In genomic region chr1:1344672-1345361, GRCh38 we compare ENCODE assay signal across 8 cellular contexts. TPM values are rescaled to one million over a fixed set of nuclear protein-coding genes. Genes with fewer than 3 reads are reported as not detected.
DNase-seq lines count a peak whose midpoint lies in the region; ATAC-seq, FAIRE-seq and TF ChIP-seq lines count a peak whose summit lies in the region.

No MANE protein-coding gene starts in this region.

- no peak overlapping the region for H3K4me3 ChIP-seq in BLaER1 treated with 17β-estradiol and CSF1 and Interleukin-3, amounts not matched to agents 10 nM and 100 nM
- H3K4me3 ChIP-seq in MG63 (peak overlapping the region; percentile 22), K562 (no peak overlapping the region), neural progenitor cell (no peak overlapping the region), spleen (no peak overlapping the region), ovary (no peak overlapping the region)

- peaks cover 66 to 89% (median 83%) of the 10 kb centered on the region in 11 experiments; a peak in 21 of 22 replicates for H4K20me1 ChIP-seq in BLaER1 treated with 17β-estradiol and CSF1 and Interleukin-3, amounts not matched to agents 10 nM and 100 nM
- H4K20me1 ChIP-seq in K562 (replicated peaks; ENCODE audit: control insufficient read depth, insufficient read depth, low read length) (peaks cover 47% of the 10 kb centered on the region; the same call in 1 of the 2 replicates), neural progenitor cell (ENCODE audit: low read depth) (peaks cover 65% of the 10 kb centered on the region)

- POLR2A ChIA-PET in K562 (lab: Yijun Ruan, JAX), result interaction anchor here (0.6 to 4.8 kb wide), 5 partner anchors 9 to 447 kb away, joined by 3 to 22 read pairs (median 5); partner anchors contain the start of gene AURKAIP1

- peak overlapping the region; percentile 9 to 100 (median 99); a peak in 19 of 22 replicates for H3K4me2 ChIP-seq in BLaER1 treated with 17β-estradiol and CSF1 and Interleukin-3, amounts not matched to agents 10 nM and 100 nM
- H3K4me2 ChIP-seq in K562 (ENCODE audit: insufficient read depth, low read length) (no peak overlapping the region), neural progenitor cell (no peak overlapping the region)

- TF ChIP-seq RAD21 in K562 (CRISPR knock-in tag; conservative IDR thresholded peaks at IDR 0.05 in 1 of 2, IDR thresholded peaks at IDR 0.05 in 1 of 2), result peak in 1 of 2 experiments; percentile 35; a peak in 2 of 4 replicates

- no TSS peak for BruUV-seq in K562 (replicated peaks; lab: Mats Ljungman, UMichigan)

- no peaks in the 10 kb centered on the region for H3K9me3 Mint-ChIP-seq in neural progenitor cell

- TF ChIP-seq CTCF in K562 (IDR thresholded peaks at IDR 0.05 in 2 of 3, conservative IDR thresholded peaks at IDR 0.05 in 1 of 3; ENCODE audit: insufficient read depth in 2 of 3, low read depth in 1 of 3, low read length in 3 of 3) (peak; percentile 56 to 63 (median 58); a peak in 5 of 6 replicates), neural progenitor cell (IDR thresholded peaks at IDR 0.05) (peak; percentile 42), spleen (IDR thresholded peaks at IDR 0.05 in 8 of 11, conservative IDR thresholded peaks at IDR 0.05 in 3 of 11) (peak in 2 of 11 experiments; percentile 27 to 32), ovary (IDR thresholded peaks at IDR 0.05) (no peak)

- peaks cover 10% of the 10 kb centered on the region for H3K36me3 Mint-ChIP-seq in neural progenitor cell

- peak overlapping the region in 10 of 11 experiments; percentile 22 to 97 (median 40); a peak in 15 of 22 replicates for H3K9ac ChIP-seq in BLaER1 treated with 17β-estradiol and CSF1 and Interleukin-3, amounts not matched to agents 10 nM and 100 nM
- H3K9ac ChIP-seq in K562 (ENCODE audit: insufficient read depth in 1 of 2, low read depth in 2 of 2, low read length in 2 of 2) (peak overlapping the region; percentile 10 to 98; a peak in 3 of 4 replicates), neural progenitor cell (no peak overlapping the region)

- ATAC-seq in K562, result peak; percentile 59
- no peak for ATAC-seq in HG02642 (IDR thresholded peaks at IDR 0.05; ENCODE audit: poor library complexity, unreplicated experiment)

- TF ChIP-seq EP300 in K562 (IDR thresholded peaks at IDR 0.05; ENCODE audit: low read length) (no peak), ovary (IDR thresholded peaks at IDR 0.05) (no peak)

- DNase-seq in MG63 (peak; percentile 96), K562 (ENCODE audit: extremely low read depth in 1 of 4, low spot score in 3 of 4) (peak; percentile 56 to 63 (median 60)), neural progenitor cell (ENCODE audit: low spot score) (no peak), spleen (no peak), medulla oblongata (ENCODE audit: extremely low spot score) (no peak), ovary (no peak)

- H3K27me3 ChIP-seq in BLaER1 treated with 17β-estradiol and CSF1 and Interleukin-3, amounts not matched to agents 10 nM and 100 nM, result no peaks in the 10 kb centered on the region
- H3K27me3 ChIP-seq in MG63, result no peaks in the 10 kb centered on the region
- H3K27me3 ChIP-seq in K562 (ENCODE audit: control insufficient read depth in 2 of 2, insufficient read depth in 2 of 2, low read length in 2 of 2), result no peaks in the 10 kb centered on the region
- H3K27me3 ChIP-seq in neural progenitor cell, result no peaks in the 10 kb centered on the region
- no peaks in the 10 kb centered on the region for H3K27me3 ChIP-seq in spleen (replicated peaks in 1 of 7)
- H3K27me3 ChIP-seq in ovary, result no peaks in the 10 kb centered on the region

- WGBS in K562 (ENCODE audit: insufficient coverage, low coverage, missing lambda C conversion rate), result 72% methylated on average over 15 of the region's 15 CpGs
- 76 to 88% (median 85%) methylated on average over 7 to 15 of the region's 15 CpGs for WGBS in spleen, 5 donors
- 74 to 78% (median 75%) methylated on average over 11 to 15 of the region's 15 CpGs for WGBS in ovary, 3 donors

- no peaks in the 10 kb centered on the region for H3K9me3 ChIP-seq in BLaER1 treated with 17β-estradiol and CSF1 and Interleukin-3, amounts not matched to agents 10 nM and 100 nM (replicated peaks in 1 of 11)
- no peaks in the 10 kb centered on the region for H3K9me3 ChIP-seq in MG63
- 0 out of 2 replicates have a peak, but pooled peaks cover 2% of the 10 kb centered on the region for H3K9me3 ChIP-seq in K562 (replicated peaks; ENCODE audit: control insufficient read depth, insufficient read depth, low read depth, low read length)
- H3K9me3 ChIP-seq in neural progenitor cell (ENCODE audit: low read depth), result no peaks in the 10 kb centered on the region
- no peaks in the 10 kb centered on the region for H3K9me3 ChIP-seq in spleen
- H3K9me3 ChIP-seq in ovary, result no peaks in the 10 kb centered on the region

- TF ChIP-seq POLR2A in K562 (conservative IDR thresholded peaks at IDR 0.05), result no peak
- no peak for TF ChIP-seq POLR2A in spleen (IDR thresholded peaks at IDR 0.05)
- TF ChIP-seq POLR2A in ovary (IDR thresholded peaks at IDR 0.05), result no peak

- H3K36me3 ChIP-seq in BLaER1 treated with 17β-estradiol and CSF1 and Interleukin-3, amounts not matched to agents 10 nM and 100 nM, result peaks cover 0 to 23% (median 20%) of the 10 kb centered on the region in 11 experiments; a peak in 15 of 22 replicates
- peaks cover 34% of the 10 kb centered on the region for H3K36me3 ChIP-seq in MG63
- peaks cover 53% of the 10 kb centered on the region; the same call in 2 of the 3 replicates for H3K36me3 ChIP-seq in K562 (ENCODE audit: control insufficient read depth, insufficient read depth, low read length)
- H3K36me3 ChIP-seq in neural progenitor cell, result no peaks in the 10 kb centered on the region
- peaks cover 0 to 22% (median 3%) of the 10 kb centered on the region in 6 donors for H3K36me3 ChIP-seq in spleen
- no peaks in the 10 kb centered on the region for H3K36me3 ChIP-seq in ovary

- H3K9me1 ChIP-seq in K562 (ENCODE audit: control insufficient read depth, insufficient read depth, low read length), result peaks cover 8% of the 10 kb centered on the region

- no peak overlapping the region for H3K4me3 Mint-ChIP-seq in neural progenitor cell

- peaks cover 4% of the 10 kb centered on the region for H3K4me1 Mint-ChIP-seq in neural progenitor cell

- no peaks in the 10 kb centered on the region for H3K27me3 Mint-ChIP-seq in neural progenitor cell (ENCODE audit: insufficient read depth, low read depth)

- in situ Hi-C loops in K562 (cut with MboI), result no loop called here

- FAIRE-seq in K562 (lab: Jason Lieb, UNC), result no peak

- H3K27ac Mint-ChIP-seq in neural progenitor cell, result no peak overlapping the region

- H2AFZ ChIP-seq in K562 (ENCODE audit: low read depth, low read length) (no peak overlapping the region), neural progenitor cell (replicated peaks) (no peak overlapping the region)

- peaks cover 56 to 68% (median 66%) of the 10 kb centered on the region in 10 experiments for H3K4me1 ChIP-seq in BLaER1 treated with 17β-estradiol and CSF1 and Interleukin-3, amounts not matched to agents 10 nM and 100 nM
- H3K4me1 ChIP-seq in K562 (replicated peaks in 1 of 2; ENCODE audit: control insufficient read depth in 2 of 2, insufficient read depth in 2 of 2, low read length in 2 of 2) (peaks cover 9 to 88% of the 10 kb centered on the region in 2 experiments; a peak in 3 of 5 replicates), neural progenitor cell (peaks cover 12% of the 10 kb centered on the region), spleen (peaks cover 13 to 44% (median 30%) of the 10 kb centered on the region in 6 donors), ovary (ENCODE audit: insufficient read depth) (peaks cover 26% of the 10 kb centered on the region)

- H3K79me2 ChIP-seq in K562 (ENCODE audit: control insufficient read depth, insufficient read depth, low read length) (peaks cover 65% of the 10 kb centered on the region), neural progenitor cell (ENCODE audit: low read depth) (peaks cover 47% of the 10 kb centered on the region)

- intact Hi-C loops in K562 (cut with micrococcal nuclease) (no loop called here), spleen (cut with DNase I; ENCODE audit: low total_unique reads) (no loop called here), ovary (cut with DNase I) (no loop called here)

- H3F3A ChIP-seq in neural progenitor cell (ENCODE audit: low read depth), result peaks cover 18% of the 10 kb centered on the region

- CTCF ChIA-PET in K562 (lab: Yijun Ruan, JAX; ENCODE audit: low intra/inter-chr PET ratio), result no interaction called here

- H3K27ac ChIP-seq in BLaER1 treated with 17β-estradiol and CSF1 and Interleukin-3, amounts not matched to agents 10 nM and 100 nM, result peak overlapping the region in 6 of 11 experiments; percentile 6 to 31 (median 22); a peak in 6 of 22 replicates
- H3K27ac ChIP-seq in K562 (ENCODE audit: extremely low read depth, low read depth, low read length) (peak overlapping the region; percentile 46; the same call in 2 of the 3 replicates), neural progenitor cell (no peak overlapping the region), spleen (no peak overlapping the region), ovary (no peak overlapping the region)

RNA-seq across cellular contexts. Expression of gene DVL1, which starts 4.4 kb away (rescaled TPM):
- total RNA-seq in MG63 (2014; rRNA removed; shearing (Covaris generic); ENCODE audit: low replicate concordance), result 55.3 and 107 TPM in 2 replicates
- 53.3 and 207 TPM in 2 replicates for total RNA-seq in K562 (2011; cell fraction: chromatin; rRNA removed; ENCODE audit: low replicate concordance)
- total RNA-seq in K562 (2011; cell fraction: nucleolus; rRNA removed), result 213 and 235 TPM in 2 replicates
- total RNA-seq in K562 (2011; cell fraction: nucleoplasm; rRNA removed), result 85.9 and 103 TPM in 2 replicates
- total RNA-seq in K562 (2014; rRNA removed), result 135 and 143 TPM in 2 replicates
- 3.5 and 6.3 TPM in 2 replicates for total RNA-seq in K562 (2014; rRNA removed; fragmentation: Illumina TruSeq; extraction: Trizol)
- total RNA-seq in K562 (2015; rRNA removed; fragmentation: Illumina TruSeq; extraction: Trizol), result 50.9 and 51.7 TPM in 2 replicates
- 106 and 118 TPM in 2 replicates for total RNA-seq in K562 (2021)
- polyA plus RNA-seq in K562 (2011; rRNA removed), result 24.3 and 42.1 TPM in 2 replicates
- polyA plus RNA-seq in K562 (2011; cell fraction: cytosol; rRNA removed), result 39.8 and 107 TPM in 2 replicates
- 353 and 531 TPM in 2 replicates for polyA plus RNA-seq in K562 (2011; cell fraction: nucleus; rRNA removed)
- polyA plus RNA-seq in K562 (2012), result 65.5 and 75.0 TPM in 2 replicates
- 13.9 and 43.4 TPM in 2 replicates for polyA plus RNA-seq in K562 (2014; fragmentation: Illumina TruSeq; extraction: Trizol)
- under 1 TPM; 0.62 to 0.63 TPM for polyA plus RNA-seq in K562 (2014; fragmentation: Nextera tagmentation; extraction: Ambion mirVana)
- polyA plus RNA-seq in K562 (2014; rRNA removed), result 119 and 136 TPM in 2 replicates
- polyA minus RNA-seq in K562 (2011; rRNA and poly(A)+ RNA removed), result 5.6 and 11.7 TPM in 2 replicates
- 32.9 and 47.2 TPM in 2 replicates for polyA minus RNA-seq in K562 (2011; cell fraction: cytosol; rRNA and poly(A)+ RNA removed)
- polyA minus RNA-seq in K562 (2011; cell fraction: nucleus; rRNA and poly(A)+ RNA removed), result 69.3 and 81.9 TPM in 2 replicates
- 14.5 and 64.1 TPM in 2 replicates for total RNA-seq in neural progenitor cell (ENCODE audit: low replicate concordance)
- 10 to 100 TPM; 34.4 to 59.1 (median 40.1) TPM for total RNA-seq in spleen
- polyA plus RNA-seq in spleen, result 10 to 100 TPM; 18.1 to 57.3 (median 27.7) TPM
- total RNA-seq in ovary, result 10 to 100 TPM; 38.0 to 85.2 (median 64.9) TPM
- 10 to 100 TPM in 1 of 2 donors, 1 to 10 TPM in 1; 2.1 to 51.2 TPM for polyA plus RNA-seq in ovary

RNA-seq across cellular contexts. Expression of gene MXRA8, which starts 13.5 kb away (rescaled TPM):
- 259 and 316 TPM in 2 replicates for total RNA-seq in MG63 (2014; rRNA removed; shearing (Covaris generic); ENCODE audit: low replicate concordance)
- 12.2 and 30.9 TPM in 2 replicates for total RNA-seq in K562 (2011; cell fraction: chromatin; rRNA removed; ENCODE audit: low replicate concordance)
- 39.7 and 42.5 TPM in 2 replicates for total RNA-seq in K562 (2011; cell fraction: nucleolus; rRNA removed)
- total RNA-seq in K562 (2011; cell fraction: nucleoplasm; rRNA removed), result 29.8 and 30.7 TPM in 2 replicates
- total RNA-seq in K562 (2014; rRNA removed) (7.3 and 12.4 TPM in 2 replicates), K562 (2014; rRNA removed; fragmentation: Illumina TruSeq; extraction: Trizol) (2.1 and 2.7 TPM in 2 replicates), K562 (2015; rRNA removed; fragmentation: Illumina TruSeq; extraction: Trizol) (4.8 and 5.5 TPM in 2 replicates), K562 (2021) (9.1 and 10.8 TPM in 2 replicates), neural progenitor cell (ENCODE audit: low replicate concordance) (6.8 and 24.0 TPM in 2 replicates), spleen (10 to 100 TPM; 25.9 to 71.7 (median 49.3) TPM), ovary (100 to 1,000 TPM in 5 of 7 donors, 10 to 100 TPM in 2; 63.8 to 206 (median 131) TPM)
- polyA plus RNA-seq in K562 (2011; rRNA removed) (2.9 and 9.0 TPM in 2 replicates), K562 (2014; fragmentation: Illumina TruSeq; extraction: Trizol) (6.3 and 9.2 TPM in 2 replicates), K562 (2014; fragmentation: Nextera tagmentation; extraction: Ambion mirVana) (under 1 TPM; 0.66 to 0.83 TPM), K562 (2014; rRNA removed) (11.3 and 13.1 TPM in 2 replicates), spleen (10 to 100 TPM; 37.9 to 57.5 (median 44.8) TPM), ovary (100 to 1,000 TPM in 1 of 2 donors, 10 to 100 TPM in 1; 40.3 to 193 TPM)
- polyA plus RNA-seq in K562 (2011; cell fraction: cytosol; rRNA removed), result 4.0 and 38.2 TPM in 2 replicates
- polyA plus RNA-seq in K562 (2011; cell fraction: nucleus; rRNA removed), result 18.3 and 101 TPM in 2 replicates
- polyA plus RNA-seq in K562 (2012), result 13.9 and 20.4 TPM in 2 replicates
- polyA minus RNA-seq in K562 (2011; rRNA and poly(A)+ RNA removed), result 0.75 and 3.0 TPM in 2 replicates
- polyA minus RNA-seq in K562 (2011; cell fraction: cytosol; rRNA and poly(A)+ RNA removed), result 2.1 and 10.7 TPM in 2 replicates
- polyA minus RNA-seq in K562 (2011; cell fraction: nucleus; rRNA and poly(A)+ RNA removed), result 1.4 and 8.2 TPM in 2 replicates

RNA-seq across cellular contexts. Expression of gene TAS1R3, which starts 13.7 kb away (rescaled TPM):
- not detected in 2 replicates for total RNA-seq in MG63 (2014; rRNA removed; shearing (Covaris generic); ENCODE audit: low replicate concordance)
- 0.19 and 0.58 TPM in 2 replicates for total RNA-seq in K562 (2011; cell fraction: chromatin; rRNA removed; ENCODE audit: low replicate concordance)
- 0.53 and 0.67 TPM in 2 replicates for total RNA-seq in K562 (2011; cell fraction: nucleolus; rRNA removed)
- total RNA-seq in K562 (2011; cell fraction: nucleoplasm; rRNA removed), result 0.15 and 0.23 TPM in 2 replicates
- total RNA-seq in K562 (2014; rRNA removed), result 0.12 TPM in 1 of 2 replicates, not detected in the other
- total RNA-seq in K562 (2014; rRNA removed; fragmentation: Illumina TruSeq; extraction: Trizol), result not detected in 2 replicates
- total RNA-seq in K562 (2015; rRNA removed; fragmentation: Illumina TruSeq; extraction: Trizol), result 0.04 TPM in 1 of 2 replicates, not detected in the other
- 0.07 and 0.09 TPM in 2 replicates for total RNA-seq in K562 (2021)
- 0.05 TPM in 1 of 2 replicates, not detected in the other for polyA plus RNA-seq in K562 (2011; rRNA removed)
- polyA plus RNA-seq in K562 (2011; cell fraction: cytosol; rRNA removed), result 0.03 and 0.06 TPM in 2 replicates
- polyA plus RNA-seq in K562 (2011; cell fraction: nucleus; rRNA removed), result 0.25 and 0.31 TPM in 2 replicates
- 0.26 and 0.37 TPM in 2 replicates for polyA plus RNA-seq in K562 (2012)
- polyA plus RNA-seq in K562 (2014; fragmentation: Illumina TruSeq; extraction: Trizol), result not detected in 2 replicates
- polyA plus RNA-seq in K562 (2014; fragmentation: Nextera tagmentation; extraction: Ambion mirVana), result not detected
- polyA plus RNA-seq in K562 (2014; rRNA removed), result 0.03 and 0.13 TPM in 2 replicates
- polyA minus RNA-seq in K562 (2011; rRNA and poly(A)+ RNA removed), result not detected in 2 replicates
- not detected in 2 replicates for polyA minus RNA-seq in K562 (2011; cell fraction: cytosol; rRNA and poly(A)+ RNA removed)
- 0.13 and 0.22 TPM in 2 replicates for polyA minus RNA-seq in K562 (2011; cell fraction: nucleus; rRNA and poly(A)+ RNA removed)
- total RNA-seq in neural progenitor cell (ENCODE audit: low replicate concordance), result 0.22 TPM in 1 of 2 replicates, not detected in the other
- 1 to 10 TPM in 6 of 7 donors, under 1 TPM in 1; 0.77 to 5.9 (median 3.0) TPM for total RNA-seq in spleen
- polyA plus RNA-seq in spleen, result 1 to 10 TPM in 1 of 3 donors, under 1 TPM in 2; 0.23 to 1.6 (median 0.37) TPM
- under 1 TPM in 6 of 7 donors, not detected in 1; 0.07 to 0.40 (median 0.23) TPM for total RNA-seq in ovary
- under 1 TPM in 1 of 2 donors, not detected in 1; 0.24 TPM for polyA plus RNA-seq in ovary

RNA-seq across cellular contexts. Expression of gene CPTP, which starts 20.2 kb away (rescaled TPM):
- 18.1 and 31.1 TPM in 2 replicates for total RNA-seq in MG63 (2014; rRNA removed; shearing (Covaris generic); ENCODE audit: low replicate concordance)
- total RNA-seq in K562 (2011; cell fraction: chromatin; rRNA removed; ENCODE audit: low replicate concordance), result 3.4 and 22.1 TPM in 2 replicates
- 31.8 and 32.0 TPM in 2 replicates for total RNA-seq in K562 (2011; cell fraction: nucleolus; rRNA removed)
- total RNA-seq in K562 (2011; cell fraction: nucleoplasm; rRNA removed), result 11.2 and 13.9 TPM in 2 replicates
- total RNA-seq in K562 (2014; rRNA removed), result 21.6 and 33.4 TPM in 2 replicates
- 3.0 and 3.5 TPM in 2 replicates for total RNA-seq in K562 (2014; rRNA removed; fragmentation: Illumina TruSeq; extraction: Trizol)
- 8.4 and 10.1 TPM in 2 replicates for total RNA-seq in K562 (2015; rRNA removed; fragmentation: Illumina TruSeq; extraction: Trizol)
- total RNA-seq in K562 (2021), result 25.4 and 25.8 TPM in 2 replicates
- 3.5 and 5.7 TPM in 2 replicates for polyA plus RNA-seq in K562 (2011; rRNA removed)
- 7.2 and 32.1 TPM in 2 replicates for polyA plus RNA-seq in K562 (2011; cell fraction: cytosol; rRNA removed)
- polyA plus RNA-seq in K562 (2011; cell fraction: nucleus; rRNA removed), result 5.6 and 10.3 TPM in 2 replicates
- polyA plus RNA-seq in K562 (2012), result 14.5 and 17.3 TPM in 2 replicates
- 2.7 and 9.1 TPM in 2 replicates for polyA plus RNA-seq in K562 (2014; fragmentation: Illumina TruSeq; extraction: Trizol)
- polyA plus RNA-seq in K562 (2014; fragmentation: Nextera tagmentation; extraction: Ambion mirVana), result under 1 TPM; 0.11 to 0.20 TPM
- 12.4 and 12.9 TPM in 2 replicates for polyA plus RNA-seq in K562 (2014; rRNA removed)
- 2.1 and 2.4 TPM in 2 replicates for polyA minus RNA-seq in K562 (2011; rRNA and poly(A)+ RNA removed)
- polyA minus RNA-seq in K562 (2011; cell fraction: cytosol; rRNA and poly(A)+ RNA removed), result 9.2 and 12.1 TPM in 2 replicates
- 14.0 and 17.8 TPM in 2 replicates for polyA minus RNA-seq in K562 (2011; cell fraction: nucleus; rRNA and poly(A)+ RNA removed)
- 1.0 and 13.5 TPM in 2 replicates for total RNA-seq in neural progenitor cell (ENCODE audit: low replicate concordance)
- total RNA-seq in spleen, result 10 to 100 TPM; 16.9 to 42.1 (median 29.1) TPM
- polyA plus RNA-seq in spleen, result 10 to 100 TPM in 2 of 3 donors, 1 to 10 TPM in 1; 7.5 to 24.9 (median 10.4) TPM
- 10 to 100 TPM; 13.8 to 21.0 (median 14.8) TPM for total RNA-seq in ovary
- 10 to 100 TPM in 1 of 2 donors, 1 to 10 TPM in 1; 2.4 to 18.3 TPM for polyA plus RNA-seq in ovary

RNA-seq across cellular contexts. Expression of gene INTS11, which starts 20.4 kb away (rescaled TPM):
- total RNA-seq in MG63 (2014; rRNA removed; shearing (Covaris generic); ENCODE audit: low replicate concordance), result 55.9 and 70.5 TPM in 2 replicates
- total RNA-seq in K562 (2011; cell fraction: chromatin; rRNA removed; ENCODE audit: low replicate concordance), result 317 and 866 TPM in 2 replicates
- 565 and 578 TPM in 2 replicates for total RNA-seq in K562 (2011; cell fraction: nucleolus; rRNA removed)
- 402 and 440 TPM in 2 replicates for total RNA-seq in K562 (2011; cell fraction: nucleoplasm; rRNA removed)
- 151 and 179 TPM in 2 replicates for total RNA-seq in K562 (2014; rRNA removed)
- 62.1 and 77.4 TPM in 2 replicates for total RNA-seq in K562 (2014; rRNA removed; fragmentation: Illumina TruSeq; extraction: Trizol)
- 85.4 and 88.8 TPM in 2 replicates for total RNA-seq in K562 (2015; rRNA removed; fragmentation: Illumina TruSeq; extraction: Trizol)
- total RNA-seq in K562 (2021), result 153 and 164 TPM in 2 replicates
- 110 and 164 TPM in 2 replicates for polyA plus RNA-seq in K562 (2011; rRNA removed)
- polyA plus RNA-seq in K562 (2011; cell fraction: cytosol; rRNA removed), result 195 and 300 TPM in 2 replicates
- polyA plus RNA-seq in K562 (2011; cell fraction: nucleus; rRNA removed), result 663 and 798 TPM in 2 replicates
- 151 and 204 TPM in 2 replicates for polyA plus RNA-seq in K562 (2012)
- polyA plus RNA-seq in K562 (2014; fragmentation: Illumina TruSeq; extraction: Trizol), result 143 and 151 TPM in 2 replicates
- polyA plus RNA-seq in K562 (2014; fragmentation: Nextera tagmentation; extraction: Ambion mirVana), result 10 to 100 TPM in 1 of 2 experiments, 1 to 10 TPM in 1; 3.6 to 11.8 TPM
- 183 TPM in 2 replicates for polyA plus RNA-seq in K562 (2014; rRNA removed)
- 68.4 and 103 TPM in 2 replicates for polyA minus RNA-seq in K562 (2011; rRNA and poly(A)+ RNA removed)
- 79.6 and 101 TPM in 2 replicates for polyA minus RNA-seq in K562 (2011; cell fraction: cytosol; rRNA and poly(A)+ RNA removed)
- 108 and 123 TPM in 2 replicates for polyA minus RNA-seq in K562 (2011; cell fraction: nucleus; rRNA and poly(A)+ RNA removed)
- total RNA-seq in neural progenitor cell (ENCODE audit: low replicate concordance), result 62.4 and 116 TPM in 2 replicates
- total RNA-seq in spleen, result 100 to 1,000 TPM in 4 of 7 donors, 10 to 100 TPM in 3; 89.2 to 114 (median 100) TPM
- polyA plus RNA-seq in spleen, result 100 to 1,000 TPM; 106 to 203 (median 202) TPM
- total RNA-seq in ovary, result 100 to 1,000 TPM; 102 to 135 (median 109) TPM
- 100 to 1,000 TPM in 1 of 2 donors, 10 to 100 TPM in 1; 72.6 to 119 TPM for polyA plus RNA-seq in ovary

Comparison
In these comparisons a context has a peak if more than half of its experiments do, and no peak if none do; other contexts are left out.
1. H3K27ac ChIP-seq: peak in BLaER1 treated with 17β-estradiol and CSF1 and Interleukin-3, amounts not matched to agents 10 nM and 100 nM (6 of 11) and K562 (single experiment); none in neural progenitor cell (single experiment), spleen (0 of 8) and ovary (0 of 2).
2. H3K4me2 ChIP-seq: peak in BLaER1 treated with 17β-estradiol and CSF1 and Interleukin-3, amounts not matched to agents 10 nM and 100 nM (11 of 11); none in K562 (single experiment) and neural progenitor cell (single experiment).
3. DNase-seq: peak in MG63 (single experiment) and K562 (4 of 4); none in neural progenitor cell (single experiment), spleen (single experiment), medulla oblongata (single experiment) and ovary (0 of 5).
4. CTCF ChIP-seq: peak in K562 (3 of 3) and neural progenitor cell (single experiment); none in ovary (0 of 3).